ENCODE assay signal across 7 cellular contexts in the genomic region with DNA sequence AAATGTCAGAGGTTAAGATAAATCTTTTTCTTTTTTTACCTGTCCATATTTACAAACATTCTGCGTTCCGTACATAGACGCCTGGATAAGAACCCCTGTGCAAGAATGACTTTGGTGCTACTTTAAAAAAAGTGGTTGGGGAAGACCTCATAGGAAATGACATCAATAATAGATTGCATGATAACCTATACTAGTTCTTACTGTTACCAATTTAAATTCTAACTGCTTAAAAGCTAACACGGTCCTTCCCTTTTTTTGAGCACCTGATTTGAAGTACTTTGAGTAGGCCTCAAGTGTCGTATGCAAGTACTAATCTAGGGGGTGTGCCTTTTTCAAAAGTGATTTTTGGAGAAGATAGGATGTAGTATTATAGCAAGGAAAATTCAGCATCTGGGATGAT. TPM values are rescaled to one million over a fixed set of nuclear protein-coding genes. Genes with fewer than 3 reads are reported as not detected.
DNase-seq lines count a peak whose midpoint lies in the region; ATAC-seq, FAIRE-seq and TF ChIP-seq lines count a peak whose summit lies in the region.

No MANE protein-coding gene starts in this region.

- peak; percentile 5 for FAIRE-seq in GM12892 (lab: Jason Lieb, UNC)

- H3K36me3 Mint-ChIP-seq in natural killer cell treated with Interleukin-12 subunit alpha and Interleukin-12 subunit beta and Interleukin-15 and Interleukin-18, amount 100 ng/mL, for 72 hours, result peaks cover 15% of the 10 kb centered on the region

- no peak for DNase-seq in GM12892 (ENCODE audit: insufficient read length)
- peak; percentile 62 to 87 for DNase-seq in NOMO-1 (lab: John Stamatoyannopoulos, UW; ENCODE audit: unreplicated experiment in 2 of 2)
- DNase-seq in central memory CD4-positive, alpha-beta T cell, result peak; percentile 79
- no peak for DNase-seq in natural killer cell treated with Interleukin-12 subunit alpha and Interleukin-12 subunit beta and Interleukin-15 and Interleukin-18, amount 100 ng/mL, for 72 hours (ENCODE audit: low spot score)
- no peak for DNase-seq in mucosa of gallbladder (ENCODE audit: low spot score)

- peak overlapping the region; percentile 95 to 97 for H3K27ac Mint-ChIP-seq in natural killer cell treated with Interleukin-12 subunit alpha and Interleukin-12 subunit beta and Interleukin-15 and Interleukin-18, amount 100 ng/mL, for 72 hours

- H3K27me3 Mint-ChIP-seq in natural killer cell treated with Interleukin-12 subunit alpha and Interleukin-12 subunit beta and Interleukin-15 and Interleukin-18, amount 100 ng/mL, for 72 hours, result no peaks in the 10 kb centered on the region

- ATAC-seq in natural killer cell treated with Interleukin-12 subunit alpha and Interleukin-12 subunit beta and Interleukin-15 and Interleukin-18, amount 100 ng/mL, for 72 hours, result peak in 1 of 2 donors; percentile 0
- ATAC-seq in HG02938 (IDR thresholded peaks at IDR 0.05; ENCODE audit: unreplicated experiment) (no peak), GM18909 (IDR thresholded peaks at IDR 0.05; ENCODE audit: poor library complexity, unreplicated experiment) (no peak)

- no peak for TF ChIP-seq POLR2A in GM12892 (IDR thresholded peaks at IDR 0.05; ENCODE audit: low read depth, low read length)

- no peaks in the 10 kb centered on the region for H3K9me3 Mint-ChIP-seq in natural killer cell treated with Interleukin-12 subunit alpha and Interleukin-12 subunit beta and Interleukin-15 and Interleukin-18, amount 100 ng/mL, for 72 hours

- peaks cover 29 to 54% of the 10 kb centered on the region in 2 donors for H3K4me1 Mint-ChIP-seq in natural killer cell treated with Interleukin-12 subunit alpha and Interleukin-12 subunit beta and Interleukin-15 and Interleukin-18, amount 100 ng/mL, for 72 hours (ENCODE audit: low read depth in 2 of 2)

- H3K4me3 Mint-ChIP-seq in natural killer cell treated with Interleukin-12 subunit alpha and Interleukin-12 subunit beta and Interleukin-15 and Interleukin-18, amount 100 ng/mL, for 72 hours, result peak overlapping the region; percentile 94

RNA-seq across cellular contexts. Expression of gene SLC39A10, which starts 2.1 kb away (rescaled TPM):
- polyA plus RNA-seq in GM12892 (2012; ENCODE audit: missing spikeins), result 3.5 TPM
- 10 to 100 TPM; 36.1 to 79.1 TPM for total RNA-seq in natural killer cell treated with Interleukin-12 subunit alpha and Interleukin-12 subunit beta and Interleukin-15 and Interleukin-18, amount 100 ng/mL, for 72 hours
- 28.3 TPM for total RNA-seq in mucosa of gallbladder

Comparison
In these comparisons a context has a peak if more than half of its experiments do, and no peak if none do; other contexts are left out.
1. DNase-seq: peak in NOMO-1 (2 of 2) and central memory CD4-positive, alpha-beta T cell (single experiment); none in GM12892 (single experiment), natural killer cell treated with Interleukin-12 subunit alpha and Interleukin-12 subunit beta and Interleukin-15 and Interleukin-18, amount 100 ng/mL, for 72 hours (single experiment) and mucosa of gallbladder (single experiment).